Comparison of ENCODE assay signal across 22 cellular contexts in genomic region chr7:4731803-4732202, GRCh38. TPM values are rescaled to one million over a fixed set of nuclear protein-coding genes. Genes with fewer than 3 reads are reported as not detected.
DNase-seq lines count a peak whose midpoint lies in the region; ATAC-seq and TF ChIP-seq lines count a peak whose summit lies in the region.
"Had no signal": no experiment of that assay in that cellular context is flagged by ENCODE, and none has a peak within 500 bp of the region (broad histone marks: within the 10 kb centered on the region; RNA-seq: fewer than 3 reads in every experiment).

No MANE protein-coding gene starts in this region.

- H3K4me3 Mint-ChIP-seq in type B pancreatic cell, result peak overlapping the region; percentile 28
- H3K4me3 Mint-ChIP-seq: CD8-positive, alpha-beta memory T cell had no signal

- H3K27ac Mint-ChIP-seq in type B pancreatic cell, result peak overlapping the region; percentile 87

- TF ChIP-seq CTCF in type B pancreatic cell (conservative IDR thresholded peaks at IDR 0.05), result no peak

- peaks cover 8% of the 10 kb centered on the region; the same call in 1 of the 2 replicates for H3K36me3 ChIP-seq in KOPT-K1 (ENCODE audit: insufficient read depth, low read length)

- H3K4me1 Mint-ChIP-seq in type B pancreatic cell (ENCODE audit: unreplicated experiment), result peaks cover 28% of the 10 kb centered on the region

- peak overlapping the region; percentile 78 for H3K27ac ChIP-seq in KOPT-K1 (ENCODE audit: low read depth, low read length, poor library complexity, severe bottlenecking)
- H3K27ac ChIP-seq: 22Rv1 had no signal

- no peak for ATAC-seq in HG03565 (IDR thresholded peaks at IDR 0.05; ENCODE audit: unreplicated experiment)

- DNase-seq in NCI-H748 (lab: John Stamatoyannopoulos, UW; ENCODE audit: unreplicated experiment), result peak; percentile 11
- no peak for DNase-seq in NCI-H748 treated with DMSO at 0.1 percent for 48 hours (lab: John Stamatoyannopoulos, UW)
- peak; percentile 67 for DNase-seq in islet precursor cell
- no peak for DNase-seq in type B pancreatic cell (ENCODE audit: extremely low spot score, unreplicated experiment)
- no peak for DNase-seq in activated CD4-positive, alpha-beta T cell treated with anti-CD3 and anti-CD28 coated beads, Interleukin-2, amount 50 U/mL, for 1 hour
- DNase-seq in ureter (ENCODE audit: low spot score), result no peak
- DNase-seq: ACHN; CD8-positive, alpha-beta memory T cell; GDM1; GOT3; HCEC 1CT; KG1; NCI-H1092 treated with DMSO at 0.1 percent for 48 hours; NCI-H1436 treated with DMSO at 0.1 percent for 48 hours; NCI-H1930; NCI-H2227 treated with DMSO at 0.1 percent for 48 hours; NCI-H510A; NCI-H774; NK-92 treated with Interleukin-12 subunit alpha and Interleukin-12 subunit beta, amount 100 ng/mL, for 24 hours had no signal

- H3K27me3 Mint-ChIP-seq in type B pancreatic cell, result no peaks in the 10 kb centered on the region
- H3K27me3 Mint-ChIP-seq: CD8-positive, alpha-beta memory T cell had no signal

- peaks cover 14% of the 10 kb centered on the region for H3K36me3 Mint-ChIP-seq in type B pancreatic cell

- no peaks in the 10 kb centered on the region for H3K9me3 ChIP-seq in KOPT-K1 (ENCODE audit: insufficient read depth, low read length, poor library complexity, severe bottlenecking)

- no peaks in the 10 kb centered on the region for H3K9me3 Mint-ChIP-seq in type B pancreatic cell
- H3K9me3 Mint-ChIP-seq: CD8-positive, alpha-beta memory T cell had no signal

RNA-seq across cellular contexts. Expression of gene AP5Z1, which starts 43.6 kb away (rescaled TPM):
- total RNA-seq in type B pancreatic cell (ENCODE audit: low replicate concordance), result 36.9 and 53.2 TPM in 2 replicates
- 39.1 TPM for total RNA-seq in ureter

RNA-seq across cellular contexts. Expression of gene FOXK1, which starts 49.7 kb away (rescaled TPM):
- total RNA-seq in type B pancreatic cell (ENCODE audit: low replicate concordance) (55.1 and 55.2 TPM in 2 replicates), ureter (40.4 TPM)

Comparison
In these comparisons a context has a peak if more than half of its experiments do, and no peak if none do; other contexts are left out.
1. DNase-seq: peak in NCI-H748 (single experiment) and islet precursor cell (single experiment); none in NCI-H748 treated with DMSO at 0.1 percent for 48 hours (single experiment), type B pancreatic cell (single experiment), activated CD4-positive, alpha-beta T cell treated with anti-CD3 and anti-CD28 coated beads, Interleukin-2, amount 50 U/mL, for 1 hour (single experiment) and ureter (single experiment).